ENCODE assay signal across 23 cellular contexts in the genomic region with DNA sequence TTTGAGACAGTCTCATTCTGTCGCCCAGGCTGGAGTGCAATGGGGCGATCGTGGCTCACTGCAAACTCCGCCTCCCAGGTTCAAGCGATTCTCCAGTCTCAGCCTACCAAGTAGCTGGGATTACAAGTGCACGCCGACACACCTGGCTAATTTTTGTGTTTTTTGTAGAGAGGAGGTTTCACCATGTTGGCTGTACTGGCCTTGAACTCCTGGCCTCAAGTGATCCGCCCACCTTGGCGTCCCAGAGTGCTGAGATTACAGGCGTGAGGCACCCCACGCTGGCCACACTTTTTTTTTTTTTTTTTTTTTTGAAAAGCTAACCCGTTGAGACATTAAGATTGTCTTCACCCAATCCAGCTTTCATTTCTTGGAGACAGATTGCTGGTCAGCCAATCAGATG. TPM values are rescaled to one million over a fixed set of nuclear protein-coding genes. Genes with fewer than 3 reads are reported as not detected.
DNase-seq lines count a peak whose midpoint lies in the region; ATAC-seq, FAIRE-seq and TF ChIP-seq lines count a peak whose summit lies in the region.
"Had no signal": no experiment of that assay in that cellular context is flagged by ENCODE, and none has a peak within 500 bp of the region (broad histone marks: within the 10 kb centered on the region; RNA-seq: fewer than 3 reads in every experiment).

No MANE protein-coding gene starts in this region.

- peaks cover 71% of the 10 kb centered on the region for H3K79me2 ChIP-seq in OCI-LY7 (ENCODE audit: insufficient read depth, low read depth, low read length)
- peaks cover 62% of the 10 kb centered on the region for H3K79me2 ChIP-seq in hepatocyte

- no peak for ATAC-seq in activated T-cell treated with anti-CD3 and anti-CD28 coated beads, Interleukin-2, amount 50 U/mL, for 72 hours (replicated peaks in 1 of 2)
- ATAC-seq in activated T-cell treated with anti-CD3 and anti-CD28 coated beads, Interleukin-2, amount 50 U/mL, for 4 hours, result no peak
- ATAC-seq in HG02678 (IDR thresholded peaks at IDR 0.05; ENCODE audit: unreplicated experiment), result no peak
- ATAC-seq in left lung, result no peak
- ATAC-seq: heart right ventricle; left colon; mucosa of descending colon; stimulated activated memory B cell treated with anti-CD40 and anti-IgM and Interleukin-4, amounts not matched to agents 10 μg/mL and 1 μg/mL and 100 μg/mL, for 72 hours had no signal

- H3K9me3 ChIP-seq in OCI-LY7 (ENCODE audit: low read length) (peaks cover 3% of the 10 kb centered on the region; the same call in 1 of the 2 replicates), hepatocyte (ENCODE audit: low read depth) (no peaks in the 10 kb centered on the region), thyroid gland (no peaks in the 10 kb centered on the region), left lung (no peaks in the 10 kb centered on the region)
- H3K9me3 ChIP-seq: breast epithelium, mucosa of descending colon, SJSA1, spleen, upper lobe of left lung had no signal

- H3K9me3 Mint-ChIP-seq in activated T-cell treated with anti-CD3 and anti-CD28 coated beads, Interleukin-2, amount 50 U/mL, for 72 hours, result no peaks in the 10 kb centered on the region
- peaks cover 3% of the 10 kb centered on the region for H3K9me3 Mint-ChIP-seq in activated T-cell treated with anti-CD3 and anti-CD28 coated beads, Interleukin-2, amount 50 U/mL, for 4 hours
- H3K9me3 Mint-ChIP-seq: stimulated activated memory B cell treated with anti-CD40 and anti-IgM and Interleukin-4, amounts not matched to agents 10 μg/mL and 1 μg/mL and 100 μg/mL, for 72 hours had no signal

- CTCF ChIA-PET in OCI-LY7 (lab: Charles Lee; ENCODE audit: unreplicated experiment), result interaction anchor here (0.6 kb wide), 1 partner anchor 100 kb away, joined by 3 read pairs; no protein-coding TSS in a partner anchor

- peak overlapping the region; percentile 38 to 97 for H3K4me3 Mint-ChIP-seq in activated T-cell treated with anti-CD3 and anti-CD28 coated beads, Interleukin-2, amount 50 U/mL, for 72 hours
- H3K4me3 Mint-ChIP-seq in activated T-cell treated with anti-CD3 and anti-CD28 coated beads, Interleukin-2, amount 50 U/mL, for 4 hours, result no peak overlapping the region
- H3K4me3 Mint-ChIP-seq: stimulated activated memory B cell treated with anti-CD40 and anti-IgM and Interleukin-4, amounts not matched to agents 10 μg/mL and 1 μg/mL and 100 μg/mL, for 72 hours had no signal

- peaks cover 60% of the 10 kb centered on the region for H3K4me1 Mint-ChIP-seq in activated T-cell treated with anti-CD3 and anti-CD28 coated beads, Interleukin-2, amount 50 U/mL, for 72 hours (ENCODE audit: low read depth)
- peaks cover 55% of the 10 kb centered on the region for H3K4me1 Mint-ChIP-seq in activated T-cell treated with anti-CD3 and anti-CD28 coated beads, Interleukin-2, amount 50 U/mL, for 4 hours (ENCODE audit: low read depth)

- peak in 1 of 2 donors; percentile 19 for TF ChIP-seq POLR2A in thyroid gland (IDR thresholded peaks at IDR 0.05)
- TF ChIP-seq POLR2A in H54 (IDR thresholded peaks at IDR 0.05; ENCODE audit: low read depth, low read length), result no peak

- POLR2A ChIA-PET in OCI-LY7 (lab: Charles Lee), result interaction anchor here (0.6 to 1.2 kb wide), 5 partner anchors 92 to 275 kb away, joined by 3 to 5 read pairs (median 3); a partner anchor contains a TSS

- WGBS in hepatocyte (ENCODE audit: low lambda C conversion rate, missing lambda C conversion rate), result 79% methylated on average over 12 of the region's 12 CpGs
- WGBS in thyroid gland, 2 donors, result 42 to 45% methylated on average over 12 of the region's 12 CpGs

- peaks cover 0 to 10% of the 10 kb centered on the region in 2 donors for H3K36me3 Mint-ChIP-seq in activated T-cell treated with anti-CD3 and anti-CD28 coated beads, Interleukin-2, amount 50 U/mL, for 72 hours (ENCODE audit: insufficient read depth in 2 of 2)
- H3K36me3 Mint-ChIP-seq in activated T-cell treated with anti-CD3 and anti-CD28 coated beads, Interleukin-2, amount 50 U/mL, for 4 hours (ENCODE audit: insufficient read depth), result peaks cover 6% of the 10 kb centered on the region

- H3K27me3 ChIP-seq in hepatocyte, result no peaks in the 10 kb centered on the region
- H3K27me3 ChIP-seq in thyroid gland, result no peaks in the 10 kb centered on the region
- H3K27me3 ChIP-seq in left lung, result no peaks in the 10 kb centered on the region
- H3K27me3 ChIP-seq: breast epithelium, heart right ventricle, SJSA1, spleen, upper lobe of left lung had no signal

- H3K4me3 ChIP-seq in OCI-LY7 (ENCODE audit: low read depth, low read length, poor library complexity, severe bottlenecking) (peak overlapping the region; percentile 86), hepatocyte (no peak overlapping the region), thyroid gland (replicated peaks in 1 of 3) (no peak overlapping the region), left lung (no peak overlapping the region)
- H3K4me3 ChIP-seq: breast epithelium, heart right ventricle, mucosa of descending colon, SJSA1, spleen, upper lobe of left lung had no signal

- H2AFZ ChIP-seq in OCI-LY7 (ENCODE audit: low read length), result no peak overlapping the region
- no peak overlapping the region for H2AFZ ChIP-seq in hepatocyte

- no TSS peak for BruUV-seq in OCI-LY7 (replicated peaks; lab: Mats Ljungman, UMichigan)

- H4K20me1 ChIP-seq in OCI-LY7 (ENCODE audit: insufficient read depth, low read length) (peaks cover 11% of the 10 kb centered on the region; the same call in 1 of the 2 replicates), hepatocyte (ENCODE audit: insufficient read depth, poor library complexity, severe bottlenecking) (no peaks in the 10 kb centered on the region)

- intact Hi-C loops in OCI-LY7 (cut with micrococcal nuclease; ENCODE audit: unreplicated experiment), result loop anchor here (2.0 to 10.0 kb wide), 6 partner anchors 113 to 570 kb away; a partner anchor contains a TSS
- intact Hi-C loops in thyroid gland (cut with DNase I), result no loop called here
- intact Hi-C loops in left lung (cut with DNase I), result no loop called here

- DNase-seq in activated T-cell treated with anti-CD3 and anti-CD28 coated beads, Interleukin-2, amount 50 U/mL, for 72 hours, result no peak
- DNase-seq in activated T-cell treated with anti-CD3 and anti-CD28 coated beads, Interleukin-2, amount 50 U/mL, for 4 hours, result no peak
- no peak for DNase-seq in OCI-LY7 (ENCODE audit: low spot score)
- DNase-seq in hepatocyte (ENCODE audit: low spot score), result no peak
- peak; percentile 88 to 90 for DNase-seq in thyroid gland
- DNase-seq in H54 (ENCODE audit: insufficient read length, low spot score), result no peak
- no peak for DNase-seq in left lung
- DNase-seq: activated naive CD4-positive, alpha-beta T cell treated with anti-CD3 and anti-CD28 coated beads, Interleukin-2, amount 50 U/mL, for 16 hours; heart right ventricle; left colon; mucosa of descending colon; NCI-H1105 treated with DMSO at 0.1 percent for 48 hours; NCI-H446; posterior cingulate gyrus; spleen; T-helper 9 cell; upper lobe of left lung had no signal

- no peak overlapping the region for H3K27ac Mint-ChIP-seq in activated T-cell treated with anti-CD3 and anti-CD28 coated beads, Interleukin-2, amount 50 U/mL, for 72 hours
- H3K27ac Mint-ChIP-seq: stimulated activated memory B cell treated with anti-CD40 and anti-IgM and Interleukin-4, amounts not matched to agents 10 μg/mL and 1 μg/mL and 100 μg/mL, for 72 hours had no signal

- H3K4me2 ChIP-seq in OCI-LY7 (ENCODE audit: low read length) (peak overlapping the region; percentile 72), hepatocyte (peak overlapping the region; percentile 17)
- H3K4me2 ChIP-seq: KMS-11 had no signal

- H3K4me1 ChIP-seq in OCI-LY7 (ENCODE audit: insufficient read depth, low read length, poor library complexity, severe bottlenecking), result peaks cover 70% of the 10 kb centered on the region
- H3K4me1 ChIP-seq in hepatocyte (ENCODE audit: insufficient read depth), result no peaks in the 10 kb centered on the region
- H3K4me1 ChIP-seq in thyroid gland, result peaks cover 14 to 21% of the 10 kb centered on the region in 2 donors
- peaks cover 5 to 25% of the 10 kb centered on the region in 2 donors for H3K4me1 ChIP-seq in left lung
- H3K4me1 ChIP-seq: breast epithelium had no signal

- H3K27ac ChIP-seq in OCI-LY7 (ENCODE audit: low read depth, low read length, poor library complexity, severe bottlenecking), result peak overlapping the region; percentile 79
- no peak overlapping the region for H3K27ac ChIP-seq in hepatocyte
- H3K27ac ChIP-seq in thyroid gland, result peak overlapping the region; percentile 33 to 69 (median 52)
- no peak overlapping the region for H3K27ac ChIP-seq in left lung
- H3K27ac ChIP-seq: breast epithelium, heart right ventricle, KMS-11, SJSA1, spleen, upper lobe of left lung had no signal

- no peak for TF ChIP-seq CTCF in OCI-LY7 (conservative IDR thresholded peaks at IDR 0.05; ENCODE audit: low read length)
- TF ChIP-seq CTCF in hepatocyte (IDR thresholded peaks at IDR 0.05; ENCODE audit: poor library complexity), result no peak
- TF ChIP-seq CTCF in thyroid gland (IDR thresholded peaks at IDR 0.05), result no peak
- no peak for TF ChIP-seq CTCF in left lung (IDR thresholded peaks at IDR 0.05)

- H3K9me2 ChIP-seq in OCI-LY7 (ENCODE audit: insufficient read depth, low read length) (no peaks in the 10 kb centered on the region), hepatocyte (replicated peaks; ENCODE audit: insufficient read depth) (no peaks in the 10 kb centered on the region)

- H3K36me3 ChIP-seq in OCI-LY7 (ENCODE audit: insufficient read depth, low read length) (peaks cover 29% of the 10 kb centered on the region), hepatocyte (replicated peaks; ENCODE audit: insufficient read depth, low read depth) (no peaks in the 10 kb centered on the region), thyroid gland (no peaks in the 10 kb centered on the region), left lung (no peaks in the 10 kb centered on the region)
- H3K36me3 ChIP-seq: breast epithelium, heart right ventricle, SJSA1, upper lobe of left lung had no signal

- no peaks in the 10 kb centered on the region for H3K27me3 Mint-ChIP-seq in activated T-cell treated with anti-CD3 and anti-CD28 coated beads, Interleukin-2, amount 50 U/mL, for 72 hours (ENCODE audit: low read depth)
- H3K27me3 Mint-ChIP-seq in activated T-cell treated with anti-CD3 and anti-CD28 coated beads, Interleukin-2, amount 50 U/mL, for 4 hours (ENCODE audit: low read depth), result no peaks in the 10 kb centered on the region
- H3K27me3 Mint-ChIP-seq: stimulated activated memory B cell treated with anti-CD40 and anti-IgM and Interleukin-4, amounts not matched to agents 10 μg/mL and 1 μg/mL and 100 μg/mL, for 72 hours had no signal

- no peak for FAIRE-seq in H54 (lab: Jason Lieb, UNC)
- FAIRE-seq: A204.1 had no signal

RNA-seq across cellular contexts. Expression of a gene that starts 2.1 kb away (rescaled TPM):
- 10 to 100 TPM; 15.0 to 19.2 TPM for total RNA-seq in activated T-cell treated with anti-CD3 and anti-CD28 coated beads, Interleukin-2, amount 50 U/mL, for 72 hours
- total RNA-seq in activated T-cell treated with anti-CD3 and anti-CD28 coated beads, Interleukin-2, amount 50 U/mL, for 4 hours, result 1 to 10 TPM; 5.1 to 6.4 (median 6.2) TPM
- total RNA-seq in OCI-LY7 (2014; rRNA removed; shearing (Covaris generic)), result 19.0 and 22.8 TPM in 2 replicates
- total RNA-seq in OCI-LY7 (2022) (23.7 and 28.7 TPM in 2 replicates), hepatocyte (4.9 and 8.4 TPM in 2 replicates), thyroid gland (10 to 100 TPM; 13.7 to 22.9 (median 18.3) TPM), left lung (1 to 10 TPM; 5.0 to 5.8 TPM)
- polyA plus RNA-seq in hepatocyte, result 3.2 and 4.1 TPM in 2 replicates

Comparison
In these comparisons a context has a peak if more than half of its experiments do, and no peak if none do; other contexts are left out.
1. DNase-seq: peak in thyroid gland (2 of 2); none in activated T-cell treated with anti-CD3 and anti-CD28 coated beads, Interleukin-2, amount 50 U/mL, for 72 hours (0 of 2), activated T-cell treated with anti-CD3 and anti-CD28 coated beads, Interleukin-2, amount 50 U/mL, for 4 hours (single experiment), OCI-LY7 (single experiment), hepatocyte (single experiment), H54 (single experiment) and left lung (0 of 2).
2. H3K27ac ChIP-seq: peak in OCI-LY7 (single experiment) and thyroid gland (3 of 3); none in hepatocyte (single experiment) and left lung (0 of 2).